ENCODE assay signal across 1 cellular context in the genomic region with DNA sequence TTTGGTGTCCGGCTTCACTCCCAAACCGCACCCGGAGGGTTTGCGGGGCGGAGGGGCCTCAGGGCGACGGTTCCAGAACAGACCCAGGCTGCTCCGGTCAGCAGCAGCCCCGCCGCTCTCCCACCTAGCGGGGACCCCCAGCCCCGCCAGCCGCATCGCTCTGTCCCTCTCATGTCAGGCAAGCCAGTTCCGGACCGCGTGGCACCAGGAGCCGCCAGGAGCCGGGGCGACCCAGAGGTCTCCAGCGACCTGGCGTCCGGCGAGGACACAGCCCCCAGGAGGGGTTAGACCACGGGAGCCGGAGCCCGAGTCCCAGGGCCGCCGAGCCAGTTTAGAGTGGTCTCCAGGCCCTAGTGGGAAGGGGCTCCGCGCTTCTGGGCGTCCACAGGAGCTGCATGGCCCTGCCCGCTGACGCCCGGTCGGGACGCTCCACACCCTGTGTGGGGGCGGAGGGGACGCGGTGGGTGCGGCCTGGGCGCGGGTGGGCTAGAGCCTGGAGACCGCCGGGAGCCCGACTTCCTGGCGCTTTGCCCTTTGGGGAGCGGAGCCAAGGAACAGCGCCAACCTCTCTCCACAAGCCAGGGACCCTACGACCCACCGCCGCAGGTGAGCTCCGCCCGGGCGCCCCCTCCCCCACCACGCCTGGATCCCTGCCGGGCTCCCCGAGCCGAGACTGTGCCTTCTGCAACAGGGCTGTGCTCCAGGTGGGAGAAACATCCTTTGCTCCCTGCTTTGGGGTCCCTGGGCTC.
TF ChIP-seq lines count a peak whose summit lies in the region.

No MANE protein-coding gene starts in this region.

TF ChIP-seq in HepG2, 621 proteins besides CTCF, POLR2A, EP300 and RAD21 (continued from another document):
- TF ChIP-seq, protein P1, sequence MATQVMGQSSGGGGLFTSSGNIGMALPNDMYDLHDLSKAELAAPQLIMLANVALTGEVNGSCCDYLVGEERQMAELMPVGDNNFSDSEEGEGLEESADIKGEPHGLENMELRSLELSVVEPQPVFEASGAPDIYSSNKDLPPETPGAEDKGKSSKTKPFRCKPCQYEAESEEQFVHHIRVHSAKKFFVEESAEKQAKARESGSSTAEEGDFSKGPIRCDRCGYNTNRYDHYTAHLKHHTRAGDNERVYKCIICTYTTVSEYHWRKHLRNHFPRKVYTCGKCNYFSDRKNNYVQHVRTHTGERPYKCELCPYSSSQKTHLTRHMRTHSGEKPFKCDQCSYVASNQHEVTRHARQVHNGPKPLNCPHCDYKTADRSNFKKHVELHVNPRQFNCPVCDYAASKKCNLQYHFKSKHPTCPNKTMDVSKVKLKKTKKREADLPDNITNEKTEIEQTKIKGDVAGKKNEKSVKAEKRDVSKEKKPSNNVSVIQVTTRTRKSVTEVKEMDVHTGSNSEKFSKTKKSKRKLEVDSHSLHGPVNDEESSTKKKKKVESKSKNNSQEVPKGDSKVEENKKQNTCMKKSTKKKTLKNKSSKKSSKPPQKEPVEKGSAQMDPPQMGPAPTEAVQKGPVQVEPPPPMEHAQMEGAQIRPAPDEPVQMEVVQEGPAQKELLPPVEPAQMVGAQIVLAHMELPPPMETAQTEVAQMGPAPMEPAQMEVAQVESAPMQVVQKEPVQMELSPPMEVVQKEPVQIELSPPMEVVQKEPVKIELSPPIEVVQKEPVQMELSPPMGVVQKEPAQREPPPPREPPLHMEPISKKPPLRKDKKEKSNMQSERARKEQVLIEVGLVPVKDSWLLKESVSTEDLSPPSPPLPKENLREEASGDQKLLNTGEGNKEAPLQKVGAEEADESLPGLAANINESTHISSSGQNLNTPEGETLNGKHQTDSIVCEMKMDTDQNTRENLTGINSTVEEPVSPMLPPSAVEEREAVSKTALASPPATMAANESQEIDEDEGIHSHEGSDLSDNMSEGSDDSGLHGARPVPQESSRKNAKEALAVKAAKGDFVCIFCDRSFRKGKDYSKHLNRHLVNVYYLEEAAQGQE (IDR thresholded peaks at IDR 0.05; ENCODE audit: borderline replicate concordance in 1 of 2, low read depth in 1 of 2, low read length in 2 of 2) = no peak
- TF ChIP-seq HNRNPK (IDR thresholded peaks at IDR 0.05; ENCODE audit: low read depth, low read length, poor library complexity, severe bottlenecking) (no peak), ZNF713 (CRISPR knock-in tag; IDR thresholded peaks at IDR 0.05) (no peak), CBX2 (IDR thresholded peaks at IDR 0.05; ENCODE audit: low read depth, low read length) (no peak), CBX2 (CRISPR knock-in tag; IDR thresholded peaks at IDR 0.05; ENCODE audit: low read depth) (no peak), CHCHD3 (CRISPR knock-in tag; IDR thresholded peaks at IDR 0.05) (no peak), CAMTA2 (CRISPR knock-in tag; IDR thresholded peaks at IDR 0.05; ENCODE audit: borderline replicate concordance) (no peak), ZGPAT (CRISPR knock-in tag; IDR thresholded peaks at IDR 0.05) (no peak), NAIF1 (CRISPR knock-in tag; IDR thresholded peaks at IDR 0.05; ENCODE audit: borderline replicate concordance) (no peak), PAXIP1 (CRISPR knock-in tag; conservative IDR thresholded peaks at IDR 0.05) (no peak), ZNF24 (IDR thresholded peaks at IDR 0.05) (no peak), GPBP1L1 (CRISPR knock-in tag; IDR thresholded peaks at IDR 0.05) (no peak), ZSCAN31 (CRISPR knock-in tag; IDR thresholded peaks at IDR 0.05; ENCODE audit: low read depth) (no peak), ZNF260 (CRISPR knock-in tag; IDR thresholded peaks at IDR 0.05; ENCODE audit: borderline replicate concordance, low read depth) (no peak), PCBP1 (IDR thresholded peaks at IDR 0.05; ENCODE audit: borderline replicate concordance, low read depth, low read length) (no peak), SNRNP70 (IDR thresholded peaks at IDR 0.05; ENCODE audit: low read depth, low read length) (no peak), MYC (CRISPR knock-in tag; IDR thresholded peaks at IDR 0.05; ENCODE audit: borderline replicate concordance) (peak; percentile 39; the same call in 1 of the 2 replicates), RFXANK (CRISPR knock-in tag; IDR thresholded peaks at IDR 0.05) (no peak), ASH2L (IDR thresholded peaks at IDR 0.05; ENCODE audit: insufficient read length, low read depth, low read length) (no peak), ZNF329 (CRISPR knock-in tag; IDR thresholded peaks at IDR 0.05; ENCODE audit: low read depth) (no peak), ZNF563 (CRISPR knock-in tag; IDR thresholded peaks at IDR 0.05) (peak; percentile 65; the same call in 1 of the 2 replicates), ZNF547 (CRISPR knock-in tag; IDR thresholded peaks at IDR 0.05) (peak; percentile 51; the same call in 1 of the 2 replicates), ZNF274 (CRISPR knock-in tag; IDR thresholded peaks at IDR 0.05) (peak; percentile 46; the same call in 1 of the 2 replicates), SETDB1 (CRISPR knock-in tag; IDR thresholded peaks at IDR 0.05; ENCODE audit: borderline replicate concordance) (no peak), ZNF253 (CRISPR knock-in tag; IDR thresholded peaks at IDR 0.05; ENCODE audit: borderline replicate concordance) (no peak), CREM (IDR thresholded peaks at IDR 0.05) (no peak), CREM (CRISPR knock-in tag; IDR thresholded peaks at IDR 0.05) (no peak), RFX3 (CRISPR knock-in tag; IDR thresholded peaks at IDR 0.05) (no peak), ZNF672 (CRISPR knock-in tag; IDR thresholded peaks at IDR 0.05) (no peak), ELK4 (CRISPR knock-in tag; IDR thresholded peaks at IDR 0.05; ENCODE audit: borderline replicate concordance) (no peak)
- TF ChIP-seq, protein P2, sequence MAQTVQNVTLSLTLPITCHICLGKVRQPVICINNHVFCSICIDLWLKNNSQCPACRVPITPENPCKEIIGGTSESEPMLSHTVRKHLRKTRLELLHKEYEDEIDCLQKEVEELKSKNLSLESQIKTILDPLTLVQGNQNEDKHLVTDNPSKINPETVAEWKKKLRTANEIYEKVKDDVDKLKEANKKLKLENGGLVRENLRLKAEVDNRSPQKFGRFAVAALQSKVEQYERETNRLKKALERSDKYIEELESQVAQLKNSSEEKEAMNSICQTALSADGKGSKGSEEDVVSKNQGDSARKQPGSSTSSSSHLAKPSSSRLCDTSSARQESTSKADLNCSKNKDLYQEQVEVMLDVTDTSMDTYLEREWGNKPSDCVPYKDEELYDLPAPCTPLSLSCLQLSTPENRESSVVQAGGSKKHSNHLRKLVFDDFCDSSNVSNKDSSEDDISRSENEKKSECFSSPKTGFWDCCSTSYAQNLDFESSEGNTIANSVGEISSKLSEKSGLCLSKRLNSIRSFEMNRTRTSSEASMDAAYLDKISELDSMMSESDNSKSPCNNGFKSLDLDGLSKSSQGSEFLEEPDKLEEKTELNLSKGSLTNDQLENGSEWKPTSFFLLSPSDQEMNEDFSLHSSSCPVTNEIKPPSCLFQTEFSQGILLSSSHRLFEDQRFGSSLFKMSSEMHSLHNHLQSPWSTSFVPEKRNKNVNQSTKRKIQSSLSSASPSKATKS (CRISPR knock-in tag; IDR thresholded peaks at IDR 0.05) = no peak
- TF ChIP-seq, protein P3, sequence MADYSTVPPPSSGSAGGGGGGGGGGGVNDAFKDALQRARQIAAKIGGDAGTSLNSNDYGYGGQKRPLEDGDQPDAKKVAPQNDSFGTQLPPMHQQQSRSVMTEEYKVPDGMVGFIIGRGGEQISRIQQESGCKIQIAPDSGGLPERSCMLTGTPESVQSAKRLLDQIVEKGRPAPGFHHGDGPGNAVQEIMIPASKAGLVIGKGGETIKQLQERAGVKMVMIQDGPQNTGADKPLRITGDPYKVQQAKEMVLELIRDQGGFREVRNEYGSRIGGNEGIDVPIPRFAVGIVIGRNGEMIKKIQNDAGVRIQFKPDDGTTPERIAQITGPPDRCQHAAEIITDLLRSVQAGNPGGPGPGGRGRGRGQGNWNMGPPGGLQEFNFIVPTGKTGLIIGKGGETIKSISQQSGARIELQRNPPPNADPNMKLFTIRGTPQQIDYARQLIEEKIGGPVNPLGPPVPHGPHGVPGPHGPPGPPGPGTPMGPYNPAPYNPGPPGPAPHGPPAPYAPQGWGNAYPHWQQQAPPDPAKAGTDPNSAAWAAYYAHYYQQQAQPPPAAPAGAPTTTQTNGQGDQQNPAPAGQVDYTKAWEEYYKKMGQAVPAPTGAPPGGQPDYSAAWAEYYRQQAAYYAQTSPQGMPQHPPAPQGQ (CRISPR knock-in tag; IDR thresholded peaks at IDR 0.05; ENCODE audit: borderline replicate concordance) = no peak
- TF ChIP-seq, protein P4, sequence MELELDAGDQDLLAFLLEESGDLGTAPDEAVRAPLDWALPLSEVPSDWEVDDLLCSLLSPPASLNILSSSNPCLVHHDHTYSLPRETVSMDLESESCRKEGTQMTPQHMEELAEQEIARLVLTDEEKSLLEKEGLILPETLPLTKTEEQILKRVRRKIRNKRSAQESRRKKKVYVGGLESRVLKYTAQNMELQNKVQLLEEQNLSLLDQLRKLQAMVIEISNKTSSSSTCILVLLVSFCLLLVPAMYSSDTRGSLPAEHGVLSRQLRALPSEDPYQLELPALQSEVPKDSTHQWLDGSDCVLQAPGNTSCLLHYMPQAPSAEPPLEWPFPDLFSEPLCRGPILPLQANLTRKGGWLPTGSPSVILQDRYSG (CRISPR knock-in tag; IDR thresholded peaks at IDR 0.05) = no peak
- TF ChIP-seq, protein P5, sequence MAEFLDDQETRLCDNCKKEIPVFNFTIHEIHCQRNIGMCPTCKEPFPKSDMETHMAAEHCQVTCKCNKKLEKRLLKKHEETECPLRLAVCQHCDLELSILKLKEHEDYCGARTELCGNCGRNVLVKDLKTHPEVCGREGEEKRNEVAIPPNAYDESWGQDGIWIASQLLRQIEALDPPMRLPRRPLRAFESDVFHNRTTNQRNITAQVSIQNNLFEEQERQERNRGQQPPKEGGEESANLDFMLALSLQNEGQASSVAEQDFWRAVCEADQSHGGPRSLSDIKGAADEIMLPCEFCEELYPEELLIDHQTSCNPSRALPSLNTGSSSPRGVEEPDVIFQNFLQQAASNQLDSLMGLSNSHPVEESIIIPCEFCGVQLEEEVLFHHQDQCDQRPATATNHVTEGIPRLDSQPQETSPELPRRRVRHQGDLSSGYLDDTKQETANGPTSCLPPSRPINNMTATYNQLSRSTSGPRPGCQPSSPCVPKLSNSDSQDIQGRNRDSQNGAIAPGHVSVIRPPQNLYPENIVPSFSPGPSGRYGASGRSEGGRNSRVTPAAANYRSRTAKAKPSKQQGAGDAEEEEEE (CRISPR knock-in tag; IDR thresholded peaks at IDR 0.05; ENCODE audit: borderline replicate concordance) = no peak
